In the genomic region with DNA sequence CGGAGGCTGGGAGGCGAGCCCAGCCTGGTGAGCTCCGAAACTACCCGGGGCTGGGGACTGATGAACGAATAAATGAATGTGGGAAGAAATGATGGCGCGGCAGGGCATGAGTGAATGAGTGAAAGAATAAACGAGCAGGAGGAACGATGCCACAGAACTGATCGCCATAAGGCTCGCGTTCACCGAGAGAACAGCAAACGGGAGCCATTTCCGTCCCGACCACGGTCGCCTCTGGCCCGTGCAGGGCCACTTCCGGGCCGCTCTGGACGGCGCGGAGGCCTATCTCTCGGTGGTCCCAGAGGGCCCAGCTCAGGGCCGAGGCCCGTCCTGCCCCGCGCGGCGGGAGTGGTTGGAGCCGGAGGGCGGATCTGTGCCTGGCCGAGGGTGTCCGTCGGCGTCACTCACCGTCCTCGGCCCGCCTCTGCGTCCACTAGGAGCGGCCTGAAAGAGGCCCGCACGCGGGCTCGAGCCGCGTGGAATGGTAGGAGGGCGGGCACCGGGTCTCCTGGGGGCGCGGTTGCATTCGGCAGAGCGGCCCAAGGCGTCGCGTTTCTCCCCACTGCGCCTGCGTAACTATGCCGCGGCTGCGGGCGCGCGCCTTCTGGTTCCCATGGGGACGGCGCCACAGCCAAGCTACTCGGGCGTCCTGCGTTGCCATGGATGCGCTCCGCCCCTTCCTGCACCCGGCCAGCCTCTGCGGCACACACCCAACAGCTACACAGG, we compare ENCODE assay signal across 1 cellular context.
A peak's percentile ranks its signal among the peaks of the same experiment; 100 is the strongest.
TF ChIP-seq lines count a peak whose summit lies in the region.

A gene (minus strand): TSS at position 480 of the 723 bp plus-strand sequence. CDS start 5,116 bp downstream, outside the sequence.

TF ChIP-seq in HepG2, 621 proteins besides CTCF, POLR2A, EP300 and RAD21 (continued from another document and continues in another):
- TF ChIP-seq, protein P1, sequence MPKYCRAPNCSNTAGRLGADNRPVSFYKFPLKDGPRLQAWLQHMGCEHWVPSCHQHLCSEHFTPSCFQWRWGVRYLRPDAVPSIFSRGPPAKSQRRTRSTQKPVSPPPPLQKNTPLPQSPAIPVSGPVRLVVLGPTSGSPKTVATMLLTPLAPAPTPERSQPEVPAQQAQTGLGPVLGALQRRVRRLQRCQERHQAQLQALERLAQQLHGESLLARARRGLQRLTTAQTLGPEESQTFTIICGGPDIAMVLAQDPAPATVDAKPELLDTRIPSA (CRISPR knock-in tag; IDR thresholded peaks at IDR 0.05; ENCODE audit: borderline replicate concordance) = no peak; the same call in 1 of the 2 replicates
- TF ChIP-seq, protein P2, sequence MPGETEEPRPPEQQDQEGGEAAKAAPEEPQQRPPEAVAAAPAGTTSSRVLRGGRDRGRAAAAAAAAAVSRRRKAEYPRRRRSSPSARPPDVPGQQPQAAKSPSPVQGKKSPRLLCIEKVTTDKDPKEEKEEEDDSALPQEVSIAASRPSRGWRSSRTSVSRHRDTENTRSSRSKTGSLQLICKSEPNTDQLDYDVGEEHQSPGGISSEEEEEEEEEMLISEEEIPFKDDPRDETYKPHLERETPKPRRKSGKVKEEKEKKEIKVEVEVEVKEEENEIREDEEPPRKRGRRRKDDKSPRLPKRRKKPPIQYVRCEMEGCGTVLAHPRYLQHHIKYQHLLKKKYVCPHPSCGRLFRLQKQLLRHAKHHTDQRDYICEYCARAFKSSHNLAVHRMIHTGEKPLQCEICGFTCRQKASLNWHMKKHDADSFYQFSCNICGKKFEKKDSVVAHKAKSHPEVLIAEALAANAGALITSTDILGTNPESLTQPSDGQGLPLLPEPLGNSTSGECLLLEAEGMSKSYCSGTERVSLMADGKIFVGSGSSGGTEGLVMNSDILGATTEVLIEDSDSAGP (CRISPR knock-in tag; IDR thresholded peaks at IDR 0.05; ENCODE audit: borderline replicate concordance) = no peak; the same call in none of the 2 replicates
- TF ChIP-seq RFX5 (IDR thresholded peaks at IDR 0.05; ENCODE audit: low read depth, low read length) (no peak), ZNF138 (CRISPR knock-in tag; IDR thresholded peaks at IDR 0.05; ENCODE audit: low read depth) (no peak), ARNT (IDR thresholded peaks at IDR 0.05) (no peak), CEBPB (IDR thresholded peaks at IDR 0.05; ENCODE audit: borderline replicate concordance, low read depth, low read length) (no peak), ARHGAP35 (CRISPR knock-in tag; IDR thresholded peaks at IDR 0.05; ENCODE audit: borderline replicate concordance) (no peak; the same call in 1 of the 2 replicates), EZH2 (conservative IDR thresholded peaks at IDR 0.05; ENCODE audit: low read depth, low read length) (no peak), U2AF2 (IDR thresholded peaks at IDR 0.05; ENCODE audit: low read depth, low read length) (peak; percentile 99), XRCC5 (optimal IDR thresholded peaks at IDR 0.05; ENCODE audit: low read length) (peak; percentile 50), ZNF501 (CRISPR knock-in tag; IDR thresholded peaks at IDR 0.05) (peak; percentile 67; the same call in 1 of the 2 replicates), PHF8 (CRISPR knock-in tag; IDR thresholded peaks at IDR 0.05) (peak; percentile 96), SMYD3 (CRISPR knock-in tag; IDR thresholded peaks at IDR 0.05) (no peak), CENPT (CRISPR knock-in tag; IDR thresholded peaks at IDR 0.05; ENCODE audit: low read depth) (no peak), ZNF782 (CRISPR knock-in tag; IDR thresholded peaks at IDR 0.05; ENCODE audit: borderline replicate concordance) (peak; percentile 61; the same call in 1 of the 2 replicates), FOXP1 (IDR thresholded peaks at IDR 0.05) (no peak), FOXP1 (CRISPR knock-in tag; IDR thresholded peaks at IDR 0.05) (no peak), KDM4B (CRISPR knock-in tag; IDR thresholded peaks at IDR 0.05) (no peak), RAD51 (IDR thresholded peaks at IDR 0.05; ENCODE audit: borderline replicate concordance) (no peak), FOSL1 (CRISPR knock-in tag; IDR thresholded peaks at IDR 0.05; ENCODE audit: borderline replicate concordance) (0 out of 2 replicates have a peak, but pooled peaks have one; percentile 33), EEA1 (CRISPR knock-in tag; IDR thresholded peaks at IDR 0.05; ENCODE audit: borderline replicate concordance) (no peak), ZNF17 (CRISPR knock-in tag; IDR thresholded peaks at IDR 0.05) (no peak), CCAR2 (optimal IDR thresholded peaks at IDR 0.05; ENCODE audit: low read depth, low read length) (no peak), JUND (CRISPR knock-in tag; IDR thresholded peaks at IDR 0.05) (no peak), ZNF569 (CRISPR knock-in tag; IDR thresholded peaks at IDR 0.05; ENCODE audit: borderline replicate concordance) (no peak; the same call in 1 of the 2 replicates), FLYWCH1 (CRISPR knock-in tag; IDR thresholded peaks at IDR 0.05) (no peak), ZNF598 (CRISPR knock-in tag; IDR thresholded peaks at IDR 0.05; ENCODE audit: borderline replicate concordance) (0 out of 2 replicates have a peak, but pooled peaks have one; percentile 37)
- TF ChIP-seq, protein P3, sequence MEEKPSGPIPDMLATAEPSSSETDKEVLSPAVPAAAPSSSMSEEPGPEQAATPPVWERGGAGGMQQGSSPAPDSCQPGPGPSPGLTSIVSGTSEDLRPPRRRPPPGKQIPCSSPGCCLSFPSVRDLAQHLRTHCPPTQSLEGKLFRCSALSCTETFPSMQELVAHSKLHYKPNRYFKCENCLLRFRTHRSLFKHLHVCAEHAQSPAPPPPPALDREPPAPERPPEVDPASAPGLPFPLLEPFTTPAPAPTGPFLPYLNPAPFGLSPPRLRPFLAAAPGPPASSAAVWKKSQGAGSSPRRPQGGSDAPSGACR (CRISPR knock-in tag; IDR thresholded peaks at IDR 0.05) = peak; percentile 79; the same call in 1 of the 2 replicates
- TF ChIP-seq, protein P4, sequence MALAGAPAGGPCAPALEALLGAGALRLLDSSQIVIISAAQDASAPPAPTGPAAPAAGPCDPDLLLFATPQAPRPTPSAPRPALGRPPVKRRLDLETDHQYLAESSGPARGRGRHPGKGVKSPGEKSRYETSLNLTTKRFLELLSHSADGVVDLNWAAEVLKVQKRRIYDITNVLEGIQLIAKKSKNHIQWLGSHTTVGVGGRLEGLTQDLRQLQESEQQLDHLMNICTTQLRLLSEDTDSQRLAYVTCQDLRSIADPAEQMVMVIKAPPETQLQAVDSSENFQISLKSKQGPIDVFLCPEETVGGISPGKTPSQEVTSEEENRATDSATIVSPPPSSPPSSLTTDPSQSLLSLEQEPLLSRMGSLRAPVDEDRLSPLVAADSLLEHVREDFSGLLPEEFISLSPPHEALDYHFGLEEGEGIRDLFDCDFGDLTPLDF (CRISPR knock-in tag; IDR thresholded peaks at IDR 0.05) = peak; percentile 93
- TF ChIP-seq, protein P5, sequence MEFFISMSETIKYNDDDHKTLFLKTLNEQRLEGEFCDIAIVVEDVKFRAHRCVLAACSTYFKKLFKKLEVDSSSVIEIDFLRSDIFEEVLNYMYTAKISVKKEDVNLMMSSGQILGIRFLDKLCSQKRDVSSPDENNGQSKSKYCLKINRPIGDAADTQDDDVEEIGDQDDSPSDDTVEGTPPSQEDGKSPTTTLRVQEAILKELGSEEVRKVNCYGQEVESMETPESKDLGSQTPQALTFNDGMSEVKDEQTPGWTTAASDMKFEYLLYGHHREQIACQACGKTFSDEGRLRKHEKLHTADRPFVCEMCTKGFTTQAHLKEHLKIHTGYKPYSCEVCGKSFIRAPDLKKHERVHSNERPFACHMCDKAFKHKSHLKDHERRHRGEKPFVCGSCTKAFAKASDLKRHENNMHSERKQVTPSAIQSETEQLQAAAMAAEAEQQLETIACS (CRISPR knock-in tag; IDR thresholded peaks at IDR 0.05) = peak; percentile 91
- TF ChIP-seq, protein P6, sequence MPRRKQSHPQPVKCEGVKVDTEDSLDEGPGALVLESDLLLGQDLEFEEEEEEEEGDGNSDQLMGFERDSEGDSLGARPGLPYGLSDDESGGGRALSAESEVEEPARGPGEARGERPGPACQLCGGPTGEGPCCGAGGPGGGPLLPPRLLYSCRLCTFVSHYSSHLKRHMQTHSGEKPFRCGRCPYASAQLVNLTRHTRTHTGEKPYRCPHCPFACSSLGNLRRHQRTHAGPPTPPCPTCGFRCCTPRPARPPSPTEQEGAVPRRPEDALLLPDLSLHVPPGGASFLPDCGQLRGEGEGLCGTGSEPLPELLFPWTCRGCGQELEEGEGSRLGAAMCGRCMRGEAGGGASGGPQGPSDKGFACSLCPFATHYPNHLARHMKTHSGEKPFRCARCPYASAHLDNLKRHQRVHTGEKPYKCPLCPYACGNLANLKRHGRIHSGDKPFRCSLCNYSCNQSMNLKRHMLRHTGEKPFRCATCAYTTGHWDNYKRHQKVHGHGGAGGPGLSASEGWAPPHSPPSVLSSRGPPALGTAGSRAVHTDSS (CRISPR knock-in tag; conservative IDR thresholded peaks at IDR 0.05) = no peak
- TF ChIP-seq, protein P7, sequence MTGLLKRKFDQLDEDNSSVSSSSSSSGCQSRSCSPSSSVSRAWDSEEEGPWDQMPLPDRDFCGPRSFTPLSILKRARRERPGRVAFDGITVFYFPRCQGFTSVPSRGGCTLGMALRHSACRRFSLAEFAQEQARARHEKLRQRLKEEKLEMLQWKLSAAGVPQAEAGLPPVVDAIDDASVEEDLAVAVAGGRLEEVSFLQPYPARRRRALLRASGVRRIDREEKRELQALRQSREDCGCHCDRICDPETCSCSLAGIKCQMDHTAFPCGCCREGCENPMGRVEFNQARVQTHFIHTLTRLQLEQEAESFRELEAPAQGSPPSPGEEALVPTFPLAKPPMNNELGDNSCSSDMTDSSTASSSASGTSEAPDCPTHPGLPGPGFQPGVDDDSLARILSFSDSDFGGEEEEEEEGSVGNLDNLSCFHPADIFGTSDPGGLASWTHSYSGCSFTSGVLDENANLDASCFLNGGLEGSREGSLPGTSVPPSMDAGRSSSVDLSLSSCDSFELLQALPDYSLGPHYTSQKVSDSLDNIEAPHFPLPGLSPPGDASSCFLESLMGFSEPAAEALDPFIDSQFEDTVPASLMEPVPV (CRISPR knock-in tag; IDR thresholded peaks at IDR 0.05) = peak; percentile 57
- TF ChIP-seq, protein P8, sequence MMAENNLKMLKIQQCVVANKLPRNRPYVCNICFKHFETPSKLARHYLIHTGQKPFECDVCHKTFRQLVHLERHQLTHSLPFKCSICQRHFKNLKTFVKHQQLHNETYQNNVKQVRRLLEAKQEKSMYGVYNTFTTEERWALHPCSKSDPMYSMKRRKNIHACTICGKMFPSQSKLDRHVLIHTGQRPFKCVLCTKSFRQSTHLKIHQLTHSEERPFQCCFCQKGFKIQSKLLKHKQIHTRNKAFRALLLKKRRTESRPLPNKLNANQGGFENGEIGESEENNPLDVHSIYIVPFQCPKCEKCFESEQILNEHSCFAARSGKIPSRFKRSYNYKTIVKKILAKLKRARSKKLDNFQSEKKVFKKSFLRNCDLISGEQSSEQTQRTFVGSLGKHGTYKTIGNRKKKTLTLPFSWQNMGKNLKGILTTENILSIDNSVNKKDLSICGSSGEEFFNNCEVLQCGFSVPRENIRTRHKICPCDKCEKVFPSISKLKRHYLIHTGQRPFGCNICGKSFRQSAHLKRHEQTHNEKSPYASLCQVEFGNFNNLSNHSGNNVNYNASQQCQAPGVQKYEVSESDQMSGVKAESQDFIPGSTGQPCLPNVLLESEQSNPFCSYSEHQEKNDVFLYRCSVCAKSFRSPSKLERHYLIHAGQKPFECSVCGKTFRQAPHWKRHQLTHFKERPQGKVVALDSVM (CRISPR knock-in tag; IDR thresholded peaks at IDR 0.05) = no peak
- TF ChIP-seq, protein P9, sequence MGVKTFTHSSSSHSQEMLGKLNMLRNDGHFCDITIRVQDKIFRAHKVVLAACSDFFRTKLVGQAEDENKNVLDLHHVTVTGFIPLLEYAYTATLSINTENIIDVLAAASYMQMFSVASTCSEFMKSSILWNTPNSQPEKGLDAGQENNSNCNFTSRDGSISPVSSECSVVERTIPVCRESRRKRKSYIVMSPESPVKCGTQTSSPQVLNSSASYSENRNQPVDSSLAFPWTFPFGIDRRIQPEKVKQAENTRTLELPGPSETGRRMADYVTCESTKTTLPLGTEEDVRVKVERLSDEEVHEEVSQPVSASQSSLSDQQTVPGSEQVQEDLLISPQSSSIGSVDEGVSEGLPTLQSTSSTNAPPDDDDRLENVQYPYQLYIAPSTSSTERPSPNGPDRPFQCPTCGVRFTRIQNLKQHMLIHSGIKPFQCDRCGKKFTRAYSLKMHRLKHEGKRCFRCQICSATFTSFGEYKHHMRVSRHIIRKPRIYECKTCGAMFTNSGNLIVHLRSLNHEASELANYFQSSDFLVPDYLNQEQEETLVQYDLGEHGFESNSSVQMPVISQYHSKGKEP (CRISPR knock-in tag; IDR thresholded peaks at IDR 0.05) = 0 out of 2 replicates have a peak, but pooled peaks have one; percentile 9
- TF ChIP-seq, protein P10, sequence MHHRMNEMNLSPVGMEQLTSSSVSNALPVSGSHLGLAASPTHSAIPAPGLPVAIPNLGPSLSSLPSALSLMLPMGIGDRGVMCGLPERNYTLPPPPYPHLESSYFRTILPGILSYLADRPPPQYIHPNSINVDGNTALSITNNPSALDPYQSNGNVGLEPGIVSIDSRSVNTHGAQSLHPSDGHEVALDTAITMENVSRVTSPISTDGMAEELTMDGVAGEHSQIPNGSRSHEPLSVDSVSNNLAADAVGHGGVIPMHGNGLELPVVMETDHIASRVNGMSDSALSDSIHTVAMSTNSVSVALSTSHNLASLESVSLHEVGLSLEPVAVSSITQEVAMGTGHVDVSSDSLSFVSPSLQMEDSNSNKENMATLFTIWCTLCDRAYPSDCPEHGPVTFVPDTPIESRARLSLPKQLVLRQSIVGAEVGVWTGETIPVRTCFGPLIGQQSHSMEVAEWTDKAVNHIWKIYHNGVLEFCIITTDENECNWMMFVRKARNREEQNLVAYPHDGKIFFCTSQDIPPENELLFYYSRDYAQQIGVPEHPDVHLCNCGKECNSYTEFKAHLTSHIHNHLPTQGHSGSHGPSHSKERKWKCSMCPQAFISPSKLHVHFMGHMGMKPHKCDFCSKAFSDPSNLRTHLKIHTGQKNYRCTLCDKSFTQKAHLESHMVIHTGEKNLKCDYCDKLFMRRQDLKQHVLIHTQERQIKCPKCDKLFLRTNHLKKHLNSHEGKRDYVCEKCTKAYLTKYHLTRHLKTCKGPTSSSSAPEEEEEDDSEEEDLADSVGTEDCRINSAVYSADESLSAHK (CRISPR knock-in tag; IDR thresholded peaks at IDR 0.05; ENCODE audit: borderline replicate concordance) = no peak
- TF ChIP-seq, protein P11, sequence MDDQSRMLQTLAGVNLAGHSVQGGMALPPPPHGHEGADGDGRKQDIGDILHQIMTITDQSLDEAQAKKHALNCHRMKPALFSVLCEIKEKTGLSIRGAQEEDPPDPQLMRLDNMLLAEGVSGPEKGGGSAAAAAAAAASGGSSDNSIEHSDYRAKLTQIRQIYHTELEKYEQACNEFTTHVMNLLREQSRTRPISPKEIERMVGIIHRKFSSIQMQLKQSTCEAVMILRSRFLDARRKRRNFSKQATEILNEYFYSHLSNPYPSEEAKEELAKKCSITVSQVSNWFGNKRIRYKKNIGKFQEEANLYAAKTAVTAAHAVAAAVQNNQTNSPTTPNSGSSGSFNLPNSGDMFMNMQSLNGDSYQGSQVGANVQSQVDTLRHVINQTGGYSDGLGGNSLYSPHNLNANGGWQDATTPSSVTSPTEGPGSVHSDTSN (CRISPR knock-in tag; IDR thresholded peaks at IDR 0.05; ENCODE audit: borderline replicate concordance) = 0 out of 2 replicates have a peak, but pooled peaks have one; percentile 66
- TF ChIP-seq, protein P12, sequence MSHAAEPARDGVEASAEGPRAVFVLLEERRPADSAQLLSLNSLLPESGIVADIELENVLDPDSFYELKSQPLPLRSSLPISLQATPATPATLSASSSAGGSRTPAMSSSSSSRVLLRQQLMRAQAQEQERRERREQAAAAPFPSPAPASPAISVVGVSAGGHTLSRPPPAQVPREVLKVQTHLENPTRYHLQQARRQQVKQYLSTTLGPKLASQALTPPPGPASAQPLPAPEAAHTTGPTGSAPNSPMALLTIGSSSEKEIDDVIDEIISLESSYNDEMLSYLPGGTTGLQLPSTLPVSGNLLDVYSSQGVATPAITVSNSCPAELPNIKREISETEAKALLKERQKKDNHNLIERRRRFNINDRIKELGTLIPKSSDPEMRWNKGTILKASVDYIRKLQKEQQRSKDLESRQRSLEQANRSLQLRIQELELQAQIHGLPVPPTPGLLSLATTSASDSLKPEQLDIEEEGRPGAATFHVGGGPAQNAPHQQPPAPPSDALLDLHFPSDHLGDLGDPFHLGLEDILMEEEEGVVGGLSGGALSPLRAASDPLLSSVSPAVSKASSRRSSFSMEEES (CRISPR knock-in tag; IDR thresholded peaks at IDR 0.05) = peak; percentile 78; the same call in 1 of the 2 replicates
